ENCODE assay signal across 11 cellular contexts in genomic region chr17:1650731-1651558, GRCh38. TPM values are rescaled to one million over a fixed set of nuclear protein-coding genes. Genes with fewer than 3 reads are reported as not detected.
DNase-seq lines count a peak whose midpoint lies in the region; ATAC-seq and TF ChIP-seq lines count a peak whose summit lies in the region.
"Had no signal": no experiment of that assay in that cellular context is flagged by ENCODE, and none has a peak within 500 bp of the region (broad histone marks: within the 10 kb centered on the region; RNA-seq: fewer than 3 reads in every experiment).

No MANE protein-coding gene starts in this region.

- H3K36me3 Mint-ChIP-seq in CD8-positive, alpha-beta memory T cell: peaks cover 9 to 54% (median 14%) of the 10 kb centered on the region in 3 donors

- H2AFZ ChIP-seq in PC-9: no peak overlapping the region

- H3K4me1 ChIP-seq in CD8-positive, alpha-beta memory T cell (ENCODE audit: insufficient read depth, low read length): peaks cover 12% of the 10 kb centered on the region
- peaks cover 24% of the 10 kb centered on the region for H3K4me1 ChIP-seq in PC-9 (replicated peaks; ENCODE audit: insufficient read depth)
- peaks cover 7 to 50% (median 27%) of the 10 kb centered on the region in 3 donors for H3K4me1 ChIP-seq in gastroesophageal sphincter

- no peak for TF ChIP-seq CTCF in PC-9 (conservative IDR thresholded peaks at IDR 0.05)
- no peak for TF ChIP-seq CTCF in gastroesophageal sphincter (IDR thresholded peaks at IDR 0.05)

- H3K9me2 ChIP-seq in PC-9 (ENCODE audit: insufficient read depth): no peaks in the 10 kb centered on the region

- H3K36me3 ChIP-seq in CD8-positive, alpha-beta memory T cell (ENCODE audit: insufficient read depth, low read length): peaks cover 48% of the 10 kb centered on the region
- H3K36me3 ChIP-seq in PC-9 (ENCODE audit: low read depth) (peaks cover 42% of the 10 kb centered on the region), gastroesophageal sphincter (peaks cover 4 to 59% of the 10 kb centered on the region in 2 donors)

- POLR2A ChIA-PET in CD8-positive, alpha-beta memory T cell (lab: Charles Lee): interaction anchor here (1.0 kb wide), 1 partner anchor 13 kb away, joined by 7 read pairs; no protein-coding TSS in a partner anchor
- POLR2A ChIA-PET in PC-9 (lab: Charles Lee; ENCODE audit: unreplicated experiment): interaction anchor here (0.6 to 2.2 kb wide), 2 partner anchors 66 to 73 kb away, joined by 4 to 18 read pairs; no protein-coding TSS in a partner anchor

- no peaks in the 10 kb centered on the region for H3K27me3 Mint-ChIP-seq in CD8-positive, alpha-beta memory T cell
- H3K27me3 Mint-ChIP-seq: activated CD8-positive, alpha-beta T cell treated with anti-CD3 and anti-CD28 coated beads for 36 hours had no signal

- H3K27ac Mint-ChIP-seq in CD8-positive, alpha-beta memory T cell: peak overlapping the region in 4 of 8 donors; percentile 26 to 74 (median 56)
- H3K27ac Mint-ChIP-seq: activated naive CD4-positive, alpha-beta T cell treated with anti-CD3 and anti-CD28 coated beads, Interleukin-2, amount 50 U/mL, for 72 hours had no signal

- no peak overlapping the region for H3K4me3 ChIP-seq in CD8-positive, alpha-beta memory T cell (ENCODE audit: low read length)
- H3K4me3 ChIP-seq in PC-9: no peak overlapping the region
- H3K4me3 ChIP-seq in gastroesophageal sphincter: no peak overlapping the region
- H3K4me3 ChIP-seq in skin epidermis: no peak overlapping the region

- peak overlapping the region; percentile 43 for H3K27ac ChIP-seq in CD8-positive, alpha-beta memory T cell (ENCODE audit: low read depth, low read length)
- H3K27ac ChIP-seq in PC-9: no peak overlapping the region
- peak overlapping the region; percentile 92 to 99 (median 98) for H3K27ac ChIP-seq in gastroesophageal sphincter
- H3K27ac ChIP-seq in skin epidermis: peak overlapping the region in 11 of 21 experiments; percentile 83 to 97 (median 92)

- 70 to 77% methylated on average over 5 to 6 of the region's 22 CpGs for WGBS in gastroesophageal sphincter (ENCODE audit: low coverage in 1 of 2), 2 donors

- peaks cover 0 to 20% (median 6%) of the 10 kb centered on the region in 3 donors for H3K4me1 Mint-ChIP-seq in CD8-positive, alpha-beta memory T cell

- no peak for DNase-seq in CD8-positive, alpha-beta memory T cell
- DNase-seq in PC-9 (no peak), activated gamma-delta T cell treated with Interleukin-2 at 50 U/mL for 16 hours (no peak), amygdala (lab: John Stamatoyannopoulos, UW) (no peak), HuH-7.5 (ENCODE audit: low spot score) (no peak)
- DNase-seq: activated CD8-positive, alpha-beta T cell treated with anti-CD3 and anti-CD28 coated beads for 36 hours; NCI-H748 treated with DMSO at 0.1 percent for 48 hours had no signal

- BruUV-seq in PC-9 (replicated peaks; lab: Mats Ljungman, UMichigan): TSS peak; percentile 12

- no peak for TF ChIP-seq POLR2A in gastroesophageal sphincter (IDR thresholded peaks at IDR 0.05)

- intact Hi-C loops in PC-9 (cut with micrococcal nuclease; ENCODE audit: unreplicated experiment): loop anchor here (1.0 kb wide), 1 partner anchor 66 kb away; no protein-coding TSS in a partner anchor

- peak overlapping the region; percentile 82 for H3K4me2 ChIP-seq in PC-9

- CTCF ChIA-PET in CD8-positive, alpha-beta memory T cell (lab: Charles Lee): interaction anchor here (1.2 to 2.6 kb wide), 3 partner anchors 15 to 214 kb away, joined by 3 to 19 read pairs (median 3); no protein-coding TSS in a partner anchor
- CTCF ChIA-PET in PC-9 (lab: Charles Lee): interaction anchor here (0.5 kb wide), 1 partner anchor 71 kb away, joined by 3 read pairs; no protein-coding TSS in a partner anchor

- H3K9me3 Mint-ChIP-seq in CD8-positive, alpha-beta memory T cell: no peaks in the 10 kb centered on the region
- H3K9me3 Mint-ChIP-seq: activated CD8-positive, alpha-beta T cell treated with anti-CD3 and anti-CD28 coated beads for 36 hours; activated naive CD4-positive, alpha-beta T cell treated with anti-CD3 and anti-CD28 coated beads, Interleukin-2, amount 50 U/mL, for 72 hours had no signal

- H3K9me3 ChIP-seq in CD8-positive, alpha-beta memory T cell (ENCODE audit: low read length): no peaks in the 10 kb centered on the region
- H3K9me3 ChIP-seq in PC-9 (ENCODE audit: insufficient read depth, low read depth) (no peaks in the 10 kb centered on the region), gastroesophageal sphincter (no peaks in the 10 kb centered on the region)

- H3F3A ChIP-seq in PC-9 (ENCODE audit: insufficient read depth, low read depth): peaks cover 63% of the 10 kb centered on the region

- no peaks in the 10 kb centered on the region for H3K79me2 ChIP-seq in PC-9 (ENCODE audit: low read depth)

- TF ChIP-seq EP300 in gastroesophageal sphincter (IDR thresholded peaks at IDR 0.05): no peak

- peak overlapping the region in 3 of 7 donors; percentile 22 to 74 (median 37) for H3K4me3 Mint-ChIP-seq in CD8-positive, alpha-beta memory T cell

- H3K27me3 ChIP-seq in CD8-positive, alpha-beta memory T cell (ENCODE audit: insufficient read depth, low read length, poor library complexity, severe bottlenecking): no peaks in the 10 kb centered on the region
- H3K27me3 ChIP-seq in PC-9 (ENCODE audit: insufficient read depth, low read depth) (no peaks in the 10 kb centered on the region), gastroesophageal sphincter (no peaks in the 10 kb centered on the region)

- H4K20me1 ChIP-seq in PC-9 (ENCODE audit: insufficient read depth): peaks cover 23% of the 10 kb centered on the region; the same call in 1 of the 2 replicates

- ATAC-seq in gastroesophageal sphincter: no peak
- ATAC-seq in GM21619 (IDR thresholded peaks at IDR 0.05; ENCODE audit: unreplicated experiment): no peak
- ATAC-seq: activated CD8-positive, alpha-beta T cell treated with anti-CD3 and anti-CD28 coated beads for 36 hours; activated naive CD4-positive, alpha-beta T cell treated with anti-CD3 and anti-CD28 coated beads, Interleukin-2, amount 50 U/mL, for 72 hours had no signal

RNA-seq across cellular contexts. Expression of gene RILP, which starts 1.3 kb away (rescaled TPM):
- 1 to 10 TPM; 2.1 to 3.0 TPM for total RNA-seq in CD8-positive, alpha-beta memory T cell
- polyA plus RNA-seq in CD8-positive, alpha-beta memory T cell: 3.7 TPM
- total RNA-seq in PC-9 (2021) (9.6 and 11.5 TPM in 2 replicates), gastroesophageal sphincter (10 to 100 TPM; 17.4 to 33.4 (median 22.2) TPM)

RNA-seq across cellular contexts. Expression of gene SCARF1, which starts 5.4 kb away (rescaled TPM):
- under 1 TPM; 0.71 to 0.94 TPM for total RNA-seq in CD8-positive, alpha-beta memory T cell
- 0.39 TPM for polyA plus RNA-seq in CD8-positive, alpha-beta memory T cell
- total RNA-seq in PC-9 (2021) (2.2 and 2.7 TPM in 2 replicates), gastroesophageal sphincter (10 to 100 TPM in 3 of 4 donors, 1 to 10 TPM in 1; 8.9 to 16.8 (median 12.7) TPM)

RNA-seq across cellular contexts. Expression of gene SLC43A2, which starts 22.3 kb away (rescaled TPM):
- total RNA-seq in CD8-positive, alpha-beta memory T cell: 10 to 100 TPM in 1 of 2 experiments, 1 to 10 TPM in 1; 9.0 to 10.2 TPM
- 1.6 TPM for polyA plus RNA-seq in CD8-positive, alpha-beta memory T cell
- total RNA-seq in PC-9 (2021) (6.8 and 9.3 TPM in 2 replicates), gastroesophageal sphincter (10 to 100 TPM in 3 of 4 donors, 1 to 10 TPM in 1; 6.4 to 16.8 (median 10.4) TPM)

RNA-seq across cellular contexts. Expression of gene PRPF8, which starts 33.7 kb away (rescaled TPM):
- total RNA-seq in CD8-positive, alpha-beta memory T cell: 100 to 1,000 TPM; 430 to 447 TPM
- 209 TPM for polyA plus RNA-seq in CD8-positive, alpha-beta memory T cell
- total RNA-seq in PC-9 (2021) (437 and 496 TPM in 2 replicates), gastroesophageal sphincter (100 to 1,000 TPM; 111 to 195 (median 161) TPM)

RNA-seq across cellular contexts. Expression of gene TLCD2, which starts 59.2 kb away (rescaled TPM):
- under 1 TPM; 0.09 to 0.22 TPM for total RNA-seq in CD8-positive, alpha-beta memory T cell
- polyA plus RNA-seq in CD8-positive, alpha-beta memory T cell: 0.32 TPM
- total RNA-seq in PC-9 (2021) (6.1 and 6.7 TPM in 2 replicates), gastroesophageal sphincter (1 to 10 TPM; 4.2 to 5.1 (median 4.8) TPM)
